In genomic region chr10:125061557-125062243, GRCh38 we compare ENCODE assay signal across 8 cellular contexts.
DNase-seq lines count a peak whose midpoint lies in the region; ATAC-seq and TF ChIP-seq lines count a peak whose summit lies in the region.

No MANE protein-coding gene starts in this region.

- no CpG with 5 or more reads among the region's 21 CpGs for WGBS in neuronal stem cell (ENCODE audit: extremely low coverage in 2 of 2, insufficient read length in 2 of 2, insufficient replicate concordance in 1 of 2), 2 donors

- peaks cover 2 to 37% of the 10 kb centered on the region in 2 donors for H3K36me3 ChIP-seq in neuronal stem cell (replicated peaks in 1 of 2; ENCODE audit: control insufficient read depth in 2 of 2, insufficient read depth in 2 of 2, low read length in 2 of 2)

- no peak overlapping the region for H3K4me3 ChIP-seq in neuronal stem cell (ENCODE audit: low read length in 2 of 2)

- no peak overlapping the region for H2BK12ac ChIP-seq in neuronal stem cell (ENCODE audit: low read length)

- no peak overlapping the region for H4K8ac ChIP-seq in neuronal stem cell (ENCODE audit: low read depth, low read length)

- no peak for TF ChIP-seq CTCF in CD14-positive monocyte (IDR thresholded peaks at IDR 0.05)

- H2AFZ ChIP-seq in neuronal stem cell (ENCODE audit: low read length): no peak overlapping the region

- peaks cover 11% of the 10 kb centered on the region for H3K79me1 ChIP-seq in neuronal stem cell (ENCODE audit: low read depth, low read length)

- DNase-seq in CD14-positive monocyte (ENCODE audit: low spot score) (peak; percentile 70), neuronal stem cell (ENCODE audit: low spot score) (no peak)
- DNase-seq in central memory CD8-positive, alpha-beta T cell (ENCODE audit: low spot score in 2 of 2): no peak

- H3K14ac ChIP-seq in neuronal stem cell (ENCODE audit: low read length): no peak overlapping the region

- no peak overlapping the region for H2AK5ac ChIP-seq in neuronal stem cell (ENCODE audit: low read depth, low read length)

- peak overlapping the region; percentile 74 to 92 (median 90) for H3K27ac Mint-ChIP-seq in CD14-positive monocyte
- H3K27ac Mint-ChIP-seq in central memory CD8-positive, alpha-beta T cell (ENCODE audit: low read depth): peak overlapping the region; percentile 80

- no peak overlapping the region for H3K23ac ChIP-seq in neuronal stem cell (ENCODE audit: low read depth, low read length, poor library complexity)

- H3K9me3 ChIP-seq in neuronal stem cell (replicated peaks in 1 of 2; ENCODE audit: control insufficient read depth in 2 of 2, insufficient read depth in 1 of 2, low read depth in 1 of 2, low read length in 2 of 2): no peaks in the 10 kb centered on the region

- ATAC-seq in HG03175 (IDR thresholded peaks at IDR 0.05; ENCODE audit: unreplicated experiment) (peak; percentile 37), GM21381 (IDR thresholded peaks at IDR 0.05; ENCODE audit: unreplicated experiment) (no peak), GM21576 (IDR thresholded peaks at IDR 0.05; ENCODE audit: unreplicated experiment) (no peak), HG03108 (IDR thresholded peaks at IDR 0.05; ENCODE audit: unreplicated experiment) (no peak), GM21367 (IDR thresholded peaks at IDR 0.05; ENCODE audit: unreplicated experiment) (no peak)
- ATAC-seq in central memory CD8-positive, alpha-beta T cell (replicated peaks; ENCODE audit: extremely low read depth, poor library complexity, severe bottlenecking): peak; percentile 26

- intact Hi-C loops in CD14-positive monocyte (cut with micrococcal nuclease): loop anchor here (5.0 kb wide), 2 partner anchors 86 to 96 kb away; no protein-coding TSS in a partner anchor

- H2BK120ac ChIP-seq in neuronal stem cell (ENCODE audit: low read depth, low read length): no peak overlapping the region

- no peak overlapping the region for H3K27ac ChIP-seq in neuronal stem cell (replicated peaks; ENCODE audit: low read length)

- H4K91ac ChIP-seq in neuronal stem cell (ENCODE audit: low read depth, low read length, poor library complexity): no peak overlapping the region

- peak overlapping the region; percentile 16 for H3K18ac ChIP-seq in neuronal stem cell (ENCODE audit: low read length)

- no peak overlapping the region for H2BK5ac ChIP-seq in neuronal stem cell (ENCODE audit: low read length)

- H3K9ac ChIP-seq in neuronal stem cell (ENCODE audit: low read depth, low read length, poor library complexity): peak overlapping the region; percentile 6

- H3K27me3 Mint-ChIP-seq in CD14-positive monocyte (ENCODE audit: low read depth in 3 of 3): peaks cover 0 to 6% (median 4%) of the 10 kb centered on the region in 3 donors
- peaks cover 10% of the 10 kb centered on the region for H3K27me3 Mint-ChIP-seq in central memory CD8-positive, alpha-beta T cell

- no peak overlapping the region for H3K4ac ChIP-seq in neuronal stem cell (ENCODE audit: low read length)

- H3K36me3 Mint-ChIP-seq in CD14-positive monocyte: peaks cover 42 to 44% of the 10 kb centered on the region in 2 donors
- peaks cover 2% of the 10 kb centered on the region for H3K36me3 Mint-ChIP-seq in central memory CD8-positive, alpha-beta T cell (ENCODE audit: insufficient read depth)

- peaks cover 83% of the 10 kb centered on the region for H3K4me1 Mint-ChIP-seq in CD14-positive monocyte
- H3K4me1 Mint-ChIP-seq in central memory CD8-positive, alpha-beta T cell: peaks cover 32% of the 10 kb centered on the region

- no peak overlapping the region for H3K4me2 ChIP-seq in neuronal stem cell (ENCODE audit: insufficient read depth, low read length, poor library complexity, severe bottlenecking)

- H2BK15ac ChIP-seq in neuronal stem cell (ENCODE audit: low read length): no peak overlapping the region

- H3K27me3 ChIP-seq in neuronal stem cell (ENCODE audit: control insufficient read depth in 3 of 3, insufficient read depth in 3 of 3, low read depth in 1 of 3, low read length in 3 of 3): no peaks in the 10 kb centered on the region

- H3K9me3 Mint-ChIP-seq in CD14-positive monocyte: no peaks in the 10 kb centered on the region
- H3K9me3 Mint-ChIP-seq in central memory CD8-positive, alpha-beta T cell: no peaks in the 10 kb centered on the region

- peaks cover 31 to 40% of the 10 kb centered on the region in 2 donors for H3K4me1 ChIP-seq in neuronal stem cell (ENCODE audit: control insufficient read depth in 2 of 2, insufficient read depth in 1 of 2, low read depth in 1 of 2, low read length in 2 of 2)

- peak overlapping the region; percentile 72 to 82 for H3K4me3 Mint-ChIP-seq in CD14-positive monocyte
- H3K4me3 Mint-ChIP-seq in central memory CD8-positive, alpha-beta T cell: no peak overlapping the region

Comparison
In these comparisons a context has a peak if more than half of its experiments do, and no peak if none do; other contexts are left out.
1. ATAC-seq: peak in HG03175 (single experiment) and central memory CD8-positive, alpha-beta T cell (single experiment); none in GM21381 (single experiment), GM21576 (single experiment), HG03108 (single experiment) and GM21367 (single experiment).